In the genomic region with DNA sequence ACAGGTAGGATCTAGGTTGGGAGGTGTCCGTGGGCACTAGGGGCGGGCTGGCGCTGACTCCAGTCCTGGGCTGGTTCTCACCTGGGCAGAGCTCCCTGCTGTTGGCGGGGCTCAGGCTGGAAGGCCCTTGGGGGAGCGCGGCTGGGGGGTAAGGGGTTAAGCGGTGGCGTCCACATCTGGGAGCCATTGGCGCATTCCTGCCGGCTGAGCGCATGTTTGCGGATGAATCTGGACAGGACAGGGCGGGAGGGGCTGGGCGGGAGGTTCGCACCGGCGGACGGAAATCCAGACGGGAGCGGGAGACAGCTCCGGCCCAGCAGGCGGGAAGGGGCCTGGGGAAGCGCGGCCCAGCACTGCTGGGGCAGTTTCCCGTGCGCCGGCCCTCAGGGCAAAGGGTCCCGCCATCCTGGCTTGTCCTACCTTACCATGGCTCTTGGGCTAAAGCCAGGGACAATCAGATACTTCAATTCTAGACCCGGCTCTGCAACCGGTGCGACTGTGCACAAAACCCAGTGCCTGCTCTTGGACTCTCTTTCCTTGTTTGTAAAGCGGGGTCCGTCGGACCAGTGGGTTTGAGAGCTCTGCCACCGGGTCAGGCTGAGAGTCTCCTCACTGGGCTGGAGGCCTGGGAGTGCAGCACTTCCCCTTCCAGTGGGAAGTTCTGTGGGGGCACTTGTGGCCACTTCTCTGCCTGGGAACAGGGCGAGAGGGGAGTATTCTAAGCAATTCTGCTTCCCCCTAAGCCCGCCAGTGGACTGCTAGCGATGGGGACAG, we compare ENCODE assay signal across 9 cellular contexts. TPM values are rescaled to one million over a fixed set of nuclear protein-coding genes. Genes with fewer than 3 reads are reported as not detected.
DNase-seq lines count a peak whose midpoint lies in the region; ATAC-seq and TF ChIP-seq lines count a peak whose summit lies in the region.
"Had no signal": no experiment of that assay in that cellular context is flagged by ENCODE, and none has a peak within 500 bp of the region (broad histone marks: within the 10 kb centered on the region; RNA-seq: fewer than 3 reads in every experiment).

No MANE protein-coding gene starts in this region.

- CTCF ChIA-PET in Caco-2 (lab: Charles Lee): interaction anchor here (0.5 to 3.0 kb wide), 35 partner anchors 9 to 1613 kb away, joined by 3 to 40 read pairs (median 5); partner anchors contain the start of genes IGFBP4, KRT40, MED24 and TOP2A

- H3K9me3 Mint-ChIP-seq in Caco-2 (ENCODE audit: unreplicated experiment): no peaks in the 10 kb centered on the region

- H3K4me3 ChIP-seq in Caco-2 (ENCODE audit: low read depth, low read length) (peak overlapping the region; percentile 94), MG63 (peak overlapping the region; percentile 98), cardiac fibroblast (replicated peaks in 1 of 2; ENCODE audit: low read depth in 2 of 2, low read length in 2 of 2) (peak overlapping the region; percentile 15 to 97), testis (peak overlapping the region; percentile 0 to 100)

- H3K27me3 ChIP-seq in Caco-2 (replicated peaks; ENCODE audit: control insufficient read depth, insufficient read depth, low read length): no peaks in the 10 kb centered on the region
- H3K27me3 ChIP-seq in MG63: no peaks in the 10 kb centered on the region
- no peaks in the 10 kb centered on the region for H3K27me3 ChIP-seq in testis

- 13 to 15% methylated on average over 15 to 38 of the region's 38 CpGs for WGBS in testis, 2 donors

- POLR2A ChIA-PET in Caco-2 (lab: Charles Lee): interaction anchor here (0.5 to 2.3 kb wide), 10 partner anchors 10 to 203 kb away, joined by 3 to 36 read pairs (median 4); partner anchors contain the start of genes CASC3, CDC6 and WIPF2

- ATAC-seq in GM18502 (IDR thresholded peaks at IDR 0.05; ENCODE audit: poor library complexity, unreplicated experiment) (no peak), GM18861 (IDR thresholded peaks at IDR 0.05; ENCODE audit: unreplicated experiment) (no peak), GM21576 (IDR thresholded peaks at IDR 0.05; ENCODE audit: unreplicated experiment) (no peak)

- no peak for TF ChIP-seq POLR2A in testis (IDR thresholded peaks at IDR 0.05)

- intact Hi-C loops in Caco-2 (cut with micrococcal nuclease; ENCODE audit: unreplicated experiment): no loop called here
- intact Hi-C loops in testis (cut with DNase I; ENCODE audit: low total_unique reads): no loop called here

- TF ChIP-seq CTCF in Caco-2 (IDR thresholded peaks at IDR 0.05; ENCODE audit: insufficient read depth in 1 of 2, low read depth in 1 of 2, low read length in 1 of 2, severe bottlenecking in 1 of 2, unreplicated experiment in 1 of 2) (peak in 1 of 2 experiments; percentile 26), cardiac fibroblast (IDR thresholded peaks at IDR 0.05; ENCODE audit: low read depth, low read length) (no peak), testis (IDR thresholded peaks at IDR 0.05) (no peak)

- peaks cover 7% of the 10 kb centered on the region for H3K36me3 Mint-ChIP-seq in Caco-2 (ENCODE audit: insufficient read depth, unreplicated experiment)

- H3K36me3 ChIP-seq in Caco-2 (ENCODE audit: control insufficient read depth, insufficient read depth, low read length) (no peaks in the 10 kb centered on the region), MG63 (peaks cover 3% of the 10 kb centered on the region), testis (ENCODE audit: low read depth, missing control alignments) (no peaks in the 10 kb centered on the region)

- no peaks in the 10 kb centered on the region for H3K27me3 Mint-ChIP-seq in Caco-2 (ENCODE audit: insufficient read depth, unreplicated experiment)

- peaks cover 19% of the 10 kb centered on the region for H3K4me1 ChIP-seq in Caco-2
- peaks cover 60% of the 10 kb centered on the region for H3K4me1 ChIP-seq in testis

- H3K27ac ChIP-seq in testis: peak overlapping the region; percentile 50 to 96

- H3K4me3 Mint-ChIP-seq in Caco-2 (ENCODE audit: unreplicated experiment): peak overlapping the region; percentile 92

- BruUV-seq in Caco-2 (replicated peaks; lab: Mats Ljungman, UMichigan): no TSS peak

- H3K4me1 Mint-ChIP-seq in Caco-2 (ENCODE audit: low read depth, unreplicated experiment): peaks cover 30% of the 10 kb centered on the region

- peak; percentile 83 to 88 for DNase-seq in Caco-2
- peak; percentile 89 for DNase-seq in MG63
- peak; percentile 75 to 85 for DNase-seq in cardiac fibroblast (ENCODE audit: low read depth in 2 of 2)
- peak; percentile 91 for DNase-seq in left kidney (ENCODE audit: low read depth, low spot score)
- DNase-seq in testis: no peak

- peak overlapping the region; percentile 83 for H3K27ac Mint-ChIP-seq in Caco-2 (ENCODE audit: unreplicated experiment)

- no peaks in the 10 kb centered on the region for H3K9me3 ChIP-seq in Caco-2
- no peaks in the 10 kb centered on the region for H3K9me3 ChIP-seq in MG63
- no peaks in the 10 kb centered on the region for H3K9me3 ChIP-seq in testis

RNA-seq across cellular contexts. Expression of gene RARA, which starts 7.8 kb away (rescaled TPM):
- total RNA-seq in Caco-2 (2022) (26.6 and 27.6 TPM in 2 replicates), testis (10 to 100 TPM; 65.5 to 66.0 TPM)
- 8.9 and 11.2 TPM in 2 replicates for total RNA-seq in MG63 (2014; rRNA removed; shearing (Covaris generic); ENCODE audit: low replicate concordance)
- 49.8 TPM for polyA plus RNA-seq in testis (ENCODE audit: insufficient read depth, low read depth, low replicate concordance)

RNA-seq across cellular contexts. Expression of gene CDC6, which starts 29.1 kb away (rescaled TPM):
- 86.1 and 96.4 TPM in 2 replicates for total RNA-seq in Caco-2 (2022)
- total RNA-seq in MG63 (2014; rRNA removed; shearing (Covaris generic); ENCODE audit: low replicate concordance): 31.1 and 111 TPM in 2 replicates
- 10 to 100 TPM; 12.4 to 22.8 TPM for total RNA-seq in testis
- polyA plus RNA-seq in testis (ENCODE audit: insufficient read depth, low read depth, low replicate concordance): 14.7 TPM

RNA-seq across cellular contexts. Expression of gene GJD3, which starts 47.8 kb away (rescaled TPM):
- total RNA-seq in Caco-2 (2022) (not detected in 2 replicates), testis (1 to 10 TPM; 2.1 to 2.6 TPM)
- not detected in 2 replicates for total RNA-seq in MG63 (2014; rRNA removed; shearing (Covaris generic); ENCODE audit: low replicate concordance)
- not detected for polyA plus RNA-seq in testis (ENCODE audit: insufficient read depth, low read depth, low replicate concordance)
- total RNA-seq: M059J had no signal
